ENCODE assay signal across 8 cellular contexts in the genomic region with DNA sequence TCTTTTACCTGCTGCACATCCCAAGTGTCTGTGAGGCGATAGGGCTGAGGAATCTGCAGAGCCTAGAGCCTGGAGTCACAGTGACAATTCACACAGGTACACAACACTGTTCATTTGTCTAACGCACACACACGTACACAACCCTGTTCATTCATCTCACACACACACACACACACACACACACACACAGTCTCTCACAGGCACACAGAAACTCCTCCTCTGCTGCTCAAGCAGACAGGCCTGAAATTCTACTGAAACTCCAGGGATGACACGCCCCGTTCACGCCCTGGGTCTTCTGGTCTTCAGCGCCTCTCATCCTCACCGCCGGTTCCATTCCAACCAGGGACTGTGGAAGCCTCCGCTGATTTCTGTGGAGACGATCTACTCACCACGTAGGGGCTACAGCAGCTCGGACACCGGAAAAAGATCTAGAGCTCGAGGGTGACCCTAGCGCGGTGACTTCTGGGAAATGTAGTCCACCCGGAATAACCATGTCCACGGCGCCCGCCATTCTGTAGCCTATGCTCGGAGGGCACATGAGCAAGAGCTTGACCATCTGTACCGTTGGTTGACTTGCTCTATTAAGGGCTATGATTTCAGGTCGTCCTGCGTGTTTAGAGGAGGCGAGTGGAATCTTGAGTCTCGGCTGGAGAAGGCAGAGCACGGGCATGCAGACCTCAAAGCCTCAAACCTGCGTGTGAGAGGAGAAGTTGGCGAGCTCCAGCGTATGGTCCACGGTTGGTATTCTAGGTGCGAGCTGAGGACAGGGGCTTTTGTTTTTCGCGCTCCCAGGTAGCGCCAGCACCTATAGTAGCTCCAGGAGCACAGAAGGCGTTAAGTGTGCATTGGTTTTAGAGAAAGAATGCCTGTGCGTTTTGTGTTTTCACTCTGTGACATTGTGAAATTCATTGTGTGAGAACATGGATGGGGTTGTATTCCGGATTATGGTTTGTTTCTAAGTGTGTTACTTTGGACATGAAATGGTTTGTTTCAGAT. TPM values are rescaled to one million over a fixed set of nuclear protein-coding genes. Genes with fewer than 3 reads are reported as not detected.
DNase-seq lines count a peak whose midpoint lies in the region; ATAC-seq and TF ChIP-seq lines count a peak whose summit lies in the region.

No MANE protein-coding gene starts in this region.

- no peaks in the 10 kb centered on the region for H3K4me1 ChIP-seq in mucosa of descending colon (ENCODE audit: low read depth)

- ATAC-seq in esophagus mucosa (peak; percentile 66), mucosa of descending colon (peak; percentile 98)

- H3K9me3 ChIP-seq in mucosa of descending colon, result peaks cover 62% of the 10 kb centered on the region

- no peaks in the 10 kb centered on the region for H3K36me3 ChIP-seq in mucosa of descending colon (ENCODE audit: low read depth)

- intact Hi-C loops in mucosa of descending colon (cut with DNase I, micrococcal nuclease), result no loop called here

- CTCF ChIA-PET in HEK293T (lab: Yijun Ruan, JAX), result no interaction called here

- peak; percentile 92 for DNase-seq in DMS53 (lab: John Stamatoyannopoulos, UW)
- DNase-seq in HEK293T (ENCODE audit: extremely low spot score), result peak; percentile 81
- peak; percentile 11 to 36 for DNase-seq in NOMO-1 (lab: John Stamatoyannopoulos, UW; ENCODE audit: unreplicated experiment in 2 of 2)
- DNase-seq in activated T-cell treated with anti-CD3 and anti-CD28 coated beads, Interleukin-2, amount 50 U/mL, for 1 hour, result peak; percentile 69
- peak; percentile 64 to 92 (median 77) for DNase-seq in mucosa of descending colon
- peak; percentile 16 to 32 for DNase-seq in stimulated activated CD8-positive, alpha-beta memory T cell treated with anti-CD3 and anti-CD28 coated beads, Interleukin-15, amount 100 ng/mL, for 4 hours (ENCODE audit: low read depth in 2 of 2)
- DNase-seq in SHP77 treated with DMSO at 0.1 percent for 48 hours (lab: John Stamatoyannopoulos, UW), result no peak

- H3K4me3 ChIP-seq in mucosa of descending colon, result no peak overlapping the region

- POLR2A ChIA-PET in HEK293T (lab: Yijun Ruan, JAX), result interaction anchor here (1.0 to 2.0 kb wide), 3 partner anchors 11 to 49 kb away, joined by 3 to 14 read pairs (median 11); a partner anchor contains a TSS

- no peak for TF ChIP-seq CTCF in mucosa of descending colon (IDR thresholded peaks at IDR 0.05)

TF ChIP-seq in HEK293T, 16 proteins besides CTCF, POLR2A, EP300 and RAD21:
- TF ChIP-seq L3MBTL2 (conservative IDR thresholded peaks at IDR 0.05), result peak; percentile 94
- no peak for TF ChIP-seq FOXK2 (IDR thresholded peaks at IDR 0.05)
- no peak for TF ChIP-seq FOXM1 (IDR thresholded peaks at IDR 0.05; ENCODE audit: borderline replicate concordance)

RNA-seq across cellular contexts. Expression of a gene that starts 17.9 kb away (rescaled TPM):
- total RNA-seq in esophagus mucosa (0.36 TPM), mucosa of descending colon (1 to 10 TPM in 2 of 3 donors, under 1 TPM in 1; 0.58 to 5.5 (median 1.7) TPM)

RNA-seq across cellular contexts. Expression of a gene that starts 33.4 kb away (rescaled TPM):
- total RNA-seq in esophagus mucosa (6.0 TPM), mucosa of descending colon (10 to 100 TPM in 2 of 3 donors, 1 to 10 TPM in 1; 9.8 to 15.9 (median 13.4) TPM)

RNA-seq across cellular contexts. Expression of a gene that starts 49.3 kb away (rescaled TPM):
- total RNA-seq in esophagus mucosa, result 0.88 TPM
- total RNA-seq in mucosa of descending colon, result 1 to 10 TPM; 1.9 to 5.8 (median 1.9) TPM
